ENCODE assay signal across 14 cellular contexts in genomic region chr18:2792395-2792794, GRCh38. TPM values are rescaled to one million over a fixed set of nuclear protein-coding genes. Genes with fewer than 3 reads are reported as not detected.
DNase-seq lines count a peak whose midpoint lies in the region; ATAC-seq, FAIRE-seq and TF ChIP-seq lines count a peak whose summit lies in the region.
"Had no signal": no experiment of that assay in that cellular context is flagged by ENCODE, and none has a peak within 500 bp of the region (broad histone marks: within the 10 kb centered on the region; RNA-seq: fewer than 3 reads in every experiment).

No MANE protein-coding gene starts in this region.

- intact Hi-C loops in HepG2 (cut with micrococcal nuclease; ENCODE audit: unreplicated experiment): loop anchor here (10.0 kb wide), 1 partner anchor 48 kb away; no protein-coding TSS in a partner anchor
- intact Hi-C loops in right lobe of liver (cut with DNase I): no loop called here
- intact Hi-C loops in GM12878 (cut with micrococcal nuclease; ENCODE audit: unreplicated experiment): no loop called here

- H3K27me3 ChIP-seq in HepG2 (ENCODE audit: control insufficient read depth in 1 of 2, insufficient read depth in 2 of 2, low read length in 2 of 2) (no peaks in the 10 kb centered on the region), right lobe of liver (no peaks in the 10 kb centered on the region), GM12878 (replicated peaks in 1 of 2; ENCODE audit: control insufficient read depth in 2 of 2, insufficient read depth in 2 of 2, low read length in 1 of 2) (no peaks in the 10 kb centered on the region), osteoblast (ENCODE audit: insufficient read depth, low read length) (no peaks in the 10 kb centered on the region)
- H3K27me3 ChIP-seq: BLaER1 treated with 17β-estradiol and CSF1 and Interleukin-3, amounts not matched to agents 10 nM and 100 nM had no signal

- in situ Hi-C loops in HepG2 (cut with HindIII; ENCODE audit: extremely low pct_ligation_motif_present, low pct_unique_long_range_greater_than_20kb) (no loop called here), GM12878 (cut with MboI) (no loop called here)

- SMC1A ChIA-PET in GM12878 (lab: Charles Lee; ENCODE audit: uncharacterized antibody, unreplicated experiment): interaction anchor here (1.1 kb wide), 1 partner anchor 8 kb away, joined by 3 read pairs; no protein-coding TSS in a partner anchor

- TF ChIP-seq RAD21 in HepG2 (CRISPR knock-in tag; IDR thresholded peaks at IDR 0.05) (no peak), GM12878 (IDR thresholded peaks at IDR 0.05; ENCODE audit: insufficient read depth, low read depth, low read length) (no peak)

- DNase-seq in HepG2 (ENCODE audit: low spot score): no peak
- no peak for DNase-seq in right lobe of liver
- DNase-seq in GM12878 (ENCODE audit: low read depth, low spot score): no peak
- DNase-seq in osteoblast (ENCODE audit: insufficient read length, low spot score, missing footprints): peak; percentile 23
- no peak for DNase-seq in SW480 (ENCODE audit: low spot score)
- no peak for DNase-seq in NCI-H2227 treated with DMSO at 0.1 percent for 48 hours (lab: John Stamatoyannopoulos, UW)
- DNase-seq: CD4-positive, CD25-positive, alpha-beta regulatory T cell; DMS53; GM23248; H7 had no signal

- H3K9ac ChIP-seq in HepG2 (ENCODE audit: insufficient read depth, low read depth, low read length): no peak overlapping the region
- no peak overlapping the region for H3K9ac ChIP-seq in GM12878 (ENCODE audit: control insufficient read depth, insufficient read depth, low read length)
- H3K9ac ChIP-seq: BLaER1 treated with 17β-estradiol and CSF1 and Interleukin-3, amounts not matched to agents 10 nM and 100 nM; GM23248 had no signal

- H3K4me1 ChIP-seq in HepG2 (ENCODE audit: insufficient read depth, low read length) (no peaks in the 10 kb centered on the region), right lobe of liver (no peaks in the 10 kb centered on the region), GM12878 (ENCODE audit: control insufficient read depth, insufficient read depth, low read length) (no peaks in the 10 kb centered on the region), osteoblast (ENCODE audit: insufficient read depth, low read length) (no peaks in the 10 kb centered on the region)
- H3K4me1 ChIP-seq: BLaER1 treated with 17β-estradiol and CSF1 and Interleukin-3, amounts not matched to agents 10 nM and 100 nM had no signal

- H3K27ac ChIP-seq in HepG2 (ENCODE audit: extremely low read length, insufficient read depth, low read length) (no peak overlapping the region), right lobe of liver (no peak overlapping the region), GM12878 (ENCODE audit: control insufficient read depth, insufficient read depth) (no peak overlapping the region), osteoblast (ENCODE audit: low read depth, low read length) (no peak overlapping the region)
- H3K27ac ChIP-seq: 22Rv1; BLaER1 treated with 17β-estradiol and CSF1 and Interleukin-3, amounts not matched to agents 10 nM and 100 nM; GM23248 had no signal

- H3K4me2 ChIP-seq in HepG2 (ENCODE audit: low read depth, low read length): no peak overlapping the region
- no peak overlapping the region for H3K4me2 ChIP-seq in GM12878 (ENCODE audit: control insufficient read depth, insufficient read depth)
- no peak overlapping the region for H3K4me2 ChIP-seq in osteoblast (ENCODE audit: insufficient read depth, low read length)
- H3K4me2 ChIP-seq: BLaER1 treated with 17β-estradiol and CSF1 and Interleukin-3, amounts not matched to agents 10 nM and 100 nM had no signal

- TF ChIP-seq CTCF in HepG2 (CRISPR knock-in tag; IDR thresholded peaks at IDR 0.05) (no peak), right lobe of liver (IDR thresholded peaks at IDR 0.05) (no peak), GM12878 (IDR thresholded peaks at IDR 0.05 in 2 of 3, conservative IDR thresholded peaks at IDR 0.05 in 1 of 3; ENCODE audit: control insufficient read depth in 2 of 3, extremely low read depth in 1 of 3, insufficient read depth in 1 of 3, low read depth in 3 of 3, low read length in 3 of 3) (no peak), osteoblast (IDR thresholded peaks at IDR 0.05; ENCODE audit: extremely low read depth, low read depth, low read length) (no peak)

- H3K79me2 ChIP-seq in HepG2 (ENCODE audit: insufficient read depth, low read length) (no peaks in the 10 kb centered on the region), GM12878 (ENCODE audit: control insufficient read depth, insufficient read depth, low read length) (no peaks in the 10 kb centered on the region), osteoblast (ENCODE audit: insufficient read depth, low read length) (no peaks in the 10 kb centered on the region)

- RAD21 ChIA-PET in GM12878 (lab: Charles Lee; ENCODE audit: unreplicated experiment): interaction anchor here (1.1 kb wide), 1 partner anchor 454 kb away, joined by 3 read pairs; no protein-coding TSS in a partner anchor

- H2AFZ ChIP-seq in HepG2 (ENCODE audit: low read length) (no peak overlapping the region), GM12878 (ENCODE audit: control insufficient read depth, low read depth, low read length) (no peak overlapping the region), osteoblast (ENCODE audit: low read length) (no peak overlapping the region)
- H2AFZ ChIP-seq: GM23248 had no signal

- 97% methylated on average over 2 of the region's 2 CpGs for WGBS in HepG2 (ENCODE audit: low lambda C conversion rate)
- 95% methylated on average over 2 of the region's 2 CpGs for WGBS in right lobe of liver (ENCODE audit: insufficient coverage, low coverage, low lambda C conversion rate, missing lambda C conversion rate)
- 97% methylated on average over 2 of the region's 2 CpGs for WGBS in GM12878 (ENCODE audit: insufficient coverage, insufficient replicate concordance, low lambda C conversion rate, missing lambda C conversion rate)

- BruUV-seq in HepG2 (replicated peaks; lab: Mats Ljungman, UMichigan): no TSS peak
- BruUV-seq in GM12878 (replicated peaks; lab: Mats Ljungman, UMichigan): no TSS peak

- H3K4me3 ChIP-seq in HepG2 (replicated peaks in 1 of 3; ENCODE audit: insufficient read depth in 1 of 3, low read depth in 2 of 3, low read length in 3 of 3) (no peak overlapping the region), right lobe of liver (no peak overlapping the region), GM12878 (no peak overlapping the region), osteoblast (ENCODE audit: insufficient read depth, low read length) (no peak overlapping the region)
- H3K4me3 ChIP-seq: BLaER1 treated with 17β-estradiol and CSF1 and Interleukin-3, amounts not matched to agents 10 nM and 100 nM; GM23248 had no signal

- peaks cover 10 to 27% of the 10 kb centered on the region in 2 experiments; a peak in 3 of 5 replicates for H3K36me3 ChIP-seq in HepG2 (replicated peaks in 1 of 2; ENCODE audit: control insufficient read depth in 1 of 2, insufficient read depth in 2 of 2, low read length in 2 of 2)
- H3K36me3 ChIP-seq in right lobe of liver: peaks cover 0 to 26% (median 8%) of the 10 kb centered on the region in 4 donors
- H3K36me3 ChIP-seq in GM12878 (ENCODE audit: control insufficient read depth in 2 of 2, insufficient read depth in 2 of 2, low read length in 1 of 2): peaks cover 0 to 22% of the 10 kb centered on the region in 2 experiments
- H3K36me3 ChIP-seq in osteoblast (ENCODE audit: insufficient read depth, low read length): peaks cover 31% of the 10 kb centered on the region

- POLR2A ChIA-PET in HepG2 (lab: Yijun Ruan, JAX): no interaction called here
- POLR2A ChIA-PET in GM12878 (lab: Charles Lee): no interaction called here

- TF ChIP-seq EP300 in HepG2 (IDR thresholded peaks at IDR 0.05; ENCODE audit: low read depth in 2 of 2, low read length in 2 of 2): no peak
- TF ChIP-seq EP300 in HepG2 (CRISPR knock-in tag; IDR thresholded peaks at IDR 0.05; ENCODE audit: borderline replicate concordance): no peak
- no peak for TF ChIP-seq EP300 in GM12878 (IDR thresholded peaks at IDR 0.05; ENCODE audit: borderline replicate concordance in 1 of 2, control insufficient read depth in 1 of 2, low read depth in 2 of 2, low read length in 2 of 2)

- H3K9me3 ChIP-seq in HepG2 (ENCODE audit: low read length): no peaks in the 10 kb centered on the region
- H3K9me3 ChIP-seq in right lobe of liver: no peaks in the 10 kb centered on the region
- H3K9me3 ChIP-seq in GM12878 (replicated peaks; ENCODE audit: control insufficient read depth, insufficient read depth, low read length): no peaks in the 10 kb centered on the region
- H3K9me3 ChIP-seq in osteoblast (ENCODE audit: low read depth, low read length): no peaks in the 10 kb centered on the region
- H3K9me3 ChIP-seq: BLaER1 treated with 17β-estradiol and CSF1 and Interleukin-3, amounts not matched to agents 10 nM and 100 nM had no signal

- peak; percentile 8 for FAIRE-seq in HepG2 (lab: Jason Lieb, UNC)
- FAIRE-seq in GM12878 (lab: Jason Lieb, UNC): no peak
- FAIRE-seq: HTR-8/SVneo had no signal

- no peak for TF ChIP-seq POLR2A in HepG2 (IDR thresholded peaks at IDR 0.05; ENCODE audit: insufficient read depth in 1 of 2, low read depth in 2 of 2, low read length in 2 of 2)
- no peak for TF ChIP-seq POLR2A in right lobe of liver (IDR thresholded peaks at IDR 0.05)
- no peak for TF ChIP-seq POLR2A in GM12878 (IDR thresholded peaks at IDR 0.05; ENCODE audit: low read depth, low read length)

- H4K20me1 ChIP-seq in HepG2 (ENCODE audit: insufficient read depth, low read length) (no peaks in the 10 kb centered on the region), GM12878 (ENCODE audit: control insufficient read depth, insufficient read depth) (no peaks in the 10 kb centered on the region), osteoblast (ENCODE audit: insufficient read depth, low read length) (no peaks in the 10 kb centered on the region)
- H4K20me1 ChIP-seq: BLaER1 treated with 17β-estradiol and CSF1 and Interleukin-3, amounts not matched to agents 10 nM and 100 nM had no signal

- no peak for ATAC-seq in HepG2
- no peak for ATAC-seq in right lobe of liver
- ATAC-seq in GM12878: no peak
- no peak for ATAC-seq in HG03159 (IDR thresholded peaks at IDR 0.05; ENCODE audit: unreplicated experiment)

- CTCF ChIA-PET in HepG2 (lab: Yijun Ruan, JAX; ENCODE audit: low intra/inter-chr PET ratio, low total read pairs) (no interaction called here), GM12878 (lab: Yijun Ruan, JAX) (interaction anchor here (1.5 kb wide), 1 partner anchor 12 kb away, joined by 5 read pairs; no protein-coding TSS in a partner anchor)

RNA-seq across cellular contexts. Expression of gene EMILIN2, which starts 54.4 kb away (rescaled TPM):
- 6.9 and 8.2 TPM in 2 replicates for total RNA-seq in HepG2 (2016; rRNA removed; fragmentation: Illumina TruSeq; extraction: Trizol)
- 2.9 and 3.0 TPM in 2 replicates for total RNA-seq in HepG2 (2016; cell fraction: cytosol; rRNA removed; fragmentation: Illumina TruSeq; extraction: Trizol; ENCODE audit: low read depth)
- 6.1 and 8.5 TPM in 2 replicates for total RNA-seq in HepG2 (2016; cell fraction: insoluble cytoplasmic fraction; rRNA removed; fragmentation: Illumina TruSeq; extraction: Trizol)
- total RNA-seq in HepG2 (2016; cell fraction: membrane; rRNA removed; fragmentation: Illumina TruSeq; extraction: Trizol): 7.4 and 9.6 TPM in 2 replicates
- total RNA-seq in HepG2 (2016; cell fraction: nucleus; rRNA removed; fragmentation: Illumina TruSeq; extraction: Trizol): 9.9 and 10.2 TPM in 2 replicates
- polyA plus RNA-seq in HepG2 (2011; rRNA removed): 7.6 and 9.7 TPM in 2 replicates
- polyA plus RNA-seq in HepG2 (2011; cell fraction: cytosol; rRNA removed): 6.3 and 8.4 TPM in 2 replicates
- 22.2 and 25.5 TPM in 2 replicates for polyA plus RNA-seq in HepG2 (2011; cell fraction: nucleus; rRNA removed)
- polyA plus RNA-seq in HepG2 (2012): 5.1 and 5.3 TPM in 2 replicates
- polyA plus RNA-seq in HepG2 (2016; cell fraction: cytosol; fragmentation: Illumina TruSeq; extraction: Trizol; ENCODE audit: low read depth): 3.0 and 3.1 TPM in 2 replicates
- 7.1 and 7.9 TPM in 2 replicates for polyA plus RNA-seq in HepG2 (2016; cell fraction: insoluble cytoplasmic fraction; fragmentation: Illumina TruSeq; extraction: Trizol; ENCODE audit: low read depth)
- 6.1 and 7.9 TPM in 2 replicates for polyA plus RNA-seq in HepG2 (2016; cell fraction: membrane; fragmentation: Illumina TruSeq; extraction: Trizol; ENCODE audit: low read depth)
- 22.3 and 22.8 TPM in 2 replicates for polyA plus RNA-seq in HepG2 (2016; cell fraction: nucleus; fragmentation: Illumina TruSeq; extraction: Trizol; ENCODE audit: insufficient read depth, low read depth)
- 3.9 TPM in 1 of 2 replicates, not detected in the other for polyA minus RNA-seq in HepG2 (2011; rRNA and poly(A)+ RNA removed; ENCODE audit: low replicate concordance)
- 3.7 and 4.2 TPM in 2 replicates for polyA minus RNA-seq in HepG2 (2011; cell fraction: cytosol; rRNA and poly(A)+ RNA removed)
- polyA minus RNA-seq in HepG2 (2011; cell fraction: nucleus; rRNA and poly(A)+ RNA removed): 10.1 and 12.4 TPM in 2 replicates
- total RNA-seq in right lobe of liver: 1 to 10 TPM in 5 of 6 experiments, under 1 TPM in 1; 0.99 to 4.4 (median 2.3) TPM
- total RNA-seq in GM12878 (2013; cell fraction: nucleolus; rRNA removed): 16.5 and 19.3 TPM in 2 replicates
- 16.0 and 16.7 TPM in 2 replicates for total RNA-seq in GM12878 (2014; rRNA removed)
- total RNA-seq in GM12878 (2014; rRNA removed; fragmentation: Illumina TruSeq; extraction: Trizol): 6.1 and 6.5 TPM in 2 replicates
- total RNA-seq in GM12878 (2021): 18.4 and 20.3 TPM in 2 replicates
- polyA plus RNA-seq in GM12878 (2011; ENCODE audit: low read depth): 3.9 TPM
- polyA plus RNA-seq in GM12878 (2011; rRNA removed): 2.9 and 3.5 TPM in 2 replicates
- polyA plus RNA-seq in GM12878 (2011; cell fraction: cytosol; rRNA removed): 4.9 and 6.7 TPM in 2 replicates
- 10.9 and 11.4 TPM in 2 replicates for polyA plus RNA-seq in GM12878 (2011; cell fraction: nucleus; rRNA removed)
- polyA plus RNA-seq in GM12878 (2012): 6.8 and 7.0 TPM in 2 replicates
- 2.1 and 5.8 TPM in 2 replicates for polyA plus RNA-seq in GM12878 (2014; fragmentation: Illumina TruSeq; extraction: Trizol)
- polyA plus RNA-seq in GM12878 (2014; fragmentation: Nextera tagmentation; extraction: Ambion mirVana): 1 to 10 TPM in 1 of 2 experiments, under 1 TPM in 1; 0.58 to 1.1 TPM
- polyA plus RNA-seq in GM12878 (2014; rRNA removed): 18.2 and 20.4 TPM in 2 replicates
- 1 to 10 TPM; 4.0 to 6.0 TPM for polyA plus RNA-seq in GM12878 (2016; fragmentation: Nextera tagmentation; extraction: Ambion mirVana)
- polyA minus RNA-seq in GM12878 (2011; rRNA and poly(A)+ RNA removed): 0.95 and 2.1 TPM in 2 replicates
- polyA minus RNA-seq in GM12878 (2011; cell fraction: cytosol; rRNA and poly(A)+ RNA removed): 1.8 and 2.0 TPM in 2 replicates
- polyA minus RNA-seq in GM12878 (2011; cell fraction: nucleus; rRNA and poly(A)+ RNA removed): 5.3 and 7.3 TPM in 2 replicates
- total RNA-seq in osteoblast: 4.3 and 5.0 TPM in 2 replicates
